Comparison of ENCODE assay signal across 8 cellular contexts in the genomic region with DNA sequence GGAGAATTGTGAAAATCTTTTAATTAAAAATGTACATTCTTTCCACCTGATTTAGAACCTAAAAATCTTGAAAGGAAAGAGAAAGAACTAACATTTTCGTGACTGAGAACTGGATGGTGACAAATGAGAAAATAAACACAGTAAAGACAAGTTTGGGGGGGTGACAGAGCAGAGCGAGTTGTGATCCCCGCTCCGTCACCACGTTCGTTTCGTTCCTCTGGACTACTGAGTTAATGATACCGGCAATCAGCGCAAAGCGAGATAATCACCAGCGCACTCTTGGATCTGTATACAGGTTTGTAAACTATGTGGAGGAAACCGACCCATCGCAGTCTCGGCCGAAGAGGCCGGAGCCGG. TPM values are rescaled to one million over a fixed set of nuclear protein-coding genes. Genes with fewer than 3 reads are reported as not detected.
DNase-seq lines count a peak whose midpoint lies in the region; ATAC-seq and TF ChIP-seq lines count a peak whose summit lies in the region.

No MANE protein-coding gene starts in this region.

- H3K36me3 Mint-ChIP-seq in dendritic cell treated with granulocyte-macrophage colony-stimulating factor and Interleukin-4, amounts not matched to agents 40 ng/mL and 50 ng/mL, for 4 days (ENCODE audit: low read depth): peaks cover 19% of the 10 kb centered on the region
- peaks cover 5 to 10% (median 6%) of the 10 kb centered on the region in 3 donors for H3K36me3 Mint-ChIP-seq in naive thymus-derived CD8-positive, alpha-beta T cell

- peaks cover 21% of the 10 kb centered on the region for H3K27me3 Mint-ChIP-seq in dendritic cell treated with granulocyte-macrophage colony-stimulating factor and Interleukin-4, amounts not matched to agents 40 ng/mL and 50 ng/mL, for 4 days
- H3K27me3 Mint-ChIP-seq in naive thymus-derived CD8-positive, alpha-beta T cell: peaks cover 0 to 7% (median 1%) of the 10 kb centered on the region in 5 donors

- intact Hi-C loops in dendritic cell treated with granulocyte-macrophage colony-stimulating factor and Interleukin-4, amounts not matched to agents 40 ng/mL and 50 ng/mL, for 4 days (cut with micrococcal nuclease): loop anchor here (1.0 kb wide), 1 partner anchor 9 kb away; no protein-coding TSS in a partner anchor

- WGBS in HUES64: 54% methylated on average over 17 of the region's 17 CpGs

- no peak for TF ChIP-seq CTCF in C4-2B (conservative IDR thresholded peaks at IDR 0.05)

- no peak for DNase-seq in naive thymus-derived CD8-positive, alpha-beta T cell
- no peak for DNase-seq in DMS153 (lab: John Stamatoyannopoulos, UW)
- no peak for DNase-seq in medulla oblongata (ENCODE audit: extremely low spot score)
- no peak for DNase-seq in NCI-H226
- no peak for DNase-seq in putamen (ENCODE audit: low spot score)

- H3K9me3 ChIP-seq in HUES64 (ENCODE audit: insufficient read depth, low read depth, low read length): no peaks in the 10 kb centered on the region

- peak overlapping the region; percentile 100 for H3K27ac Mint-ChIP-seq in dendritic cell treated with granulocyte-macrophage colony-stimulating factor and Interleukin-4, amounts not matched to agents 40 ng/mL and 50 ng/mL, for 4 days
- H3K27ac Mint-ChIP-seq in naive thymus-derived CD8-positive, alpha-beta T cell: peak overlapping the region; percentile 99 to 100 (median 99)

- H3K4me3 ChIP-seq in HUES64 (ENCODE audit: low read length): peak overlapping the region; percentile 79

- no peaks in the 10 kb centered on the region for H3K4me1 ChIP-seq in HUES64 (ENCODE audit: insufficient read depth, low read length)

- POLR2A ChIA-PET in naive thymus-derived CD8-positive, alpha-beta T cell (lab: Charles Lee): interaction anchor here (0.7 kb wide), 1 partner anchor 14 kb away, joined by 4 read pairs; no protein-coding TSS in a partner anchor

- no peaks in the 10 kb centered on the region for H3K36me3 ChIP-seq in HUES64 (ENCODE audit: insufficient read depth, low read length)

- H3K4me1 Mint-ChIP-seq in dendritic cell treated with granulocyte-macrophage colony-stimulating factor and Interleukin-4, amounts not matched to agents 40 ng/mL and 50 ng/mL, for 4 days (ENCODE audit: low read depth): peaks cover 21% of the 10 kb centered on the region
- H3K4me1 Mint-ChIP-seq in naive thymus-derived CD8-positive, alpha-beta T cell: peaks cover 20 to 31% (median 29%) of the 10 kb centered on the region in 4 donors

- H3K4me3 Mint-ChIP-seq in dendritic cell treated with granulocyte-macrophage colony-stimulating factor and Interleukin-4, amounts not matched to agents 40 ng/mL and 50 ng/mL, for 4 days: peak overlapping the region; percentile 97
- H3K4me3 Mint-ChIP-seq in naive thymus-derived CD8-positive, alpha-beta T cell: peak overlapping the region; percentile 93 to 100 (median 98)

- peak overlapping the region; percentile 89 for H3K27ac ChIP-seq in C4-2B
- peak overlapping the region; percentile 97 for H3K27ac ChIP-seq in HUES64 (ENCODE audit: low read depth, low read length)

- H3K9ac ChIP-seq in HUES64 (ENCODE audit: low read depth, low read length): peak overlapping the region; percentile 79

- H3K27me3 ChIP-seq in HUES64 (ENCODE audit: insufficient read depth, low read length): no peaks in the 10 kb centered on the region

- H3K9me3 Mint-ChIP-seq in dendritic cell treated with granulocyte-macrophage colony-stimulating factor and Interleukin-4, amounts not matched to agents 40 ng/mL and 50 ng/mL, for 4 days: peaks cover 6% of the 10 kb centered on the region
- peaks cover 0 to 9% (median 2%) of the 10 kb centered on the region in 9 donors for H3K9me3 Mint-ChIP-seq in naive thymus-derived CD8-positive, alpha-beta T cell

- ATAC-seq in naive thymus-derived CD8-positive, alpha-beta T cell: peak; percentile 39 to 48

RNA-seq across cellular contexts. Expression of a gene that starts 31.2 kb away (rescaled TPM):
- not detected for polyA plus RNA-seq in HUES64 (2013, experiment 1 of 2)
- not detected for polyA plus RNA-seq in HUES64 (2013, experiment 2 of 2)
- total RNA-seq in naive thymus-derived CD8-positive, alpha-beta T cell: not detected
- not detected for polyA plus RNA-seq in naive thymus-derived CD8-positive, alpha-beta T cell
